ENCODE assay signal across 10 cellular contexts in genomic region chr18:31503011-31503410, GRCh38. TPM values are rescaled to one million over a fixed set of nuclear protein-coding genes. Genes with fewer than 3 reads are reported as not detected.
"Had no signal": no experiment of that assay in that cellular context is flagged by ENCODE, and none has a peak within 500 bp of the region (broad histone marks: within the 10 kb centered on the region; RNA-seq: fewer than 3 reads in every experiment).

No MANE protein-coding gene starts in this region.

- H3K9ac ChIP-seq: KMS-11 had no signal

- H3K4me2 ChIP-seq: KMS-11 had no signal

- H3K27ac Mint-ChIP-seq: IgD-negative memory B cell had no signal

- ATAC-seq: HepG2 had no signal

- H3K36me3 Mint-ChIP-seq: IgD-negative memory B cell had no signal

- DNase-seq: IMR-90, KBM-7, KG1 had no signal

- H3K27ac ChIP-seq: HL-60, KMS-11 had no signal

- FAIRE-seq: HepG2, HTR-8/SVneo had no signal

- H3K4me3 Mint-ChIP-seq: IgD-negative memory B cell had no signal

RNA-seq across cellular contexts. Expression of gene DSG2, which starts 5.0 kb away (rescaled TPM):
- polyA plus RNA-seq: IgD-negative memory B cell had no signal

RNA-seq across cellular contexts. Expression of gene DSG3, which starts 55.5 kb away (rescaled TPM):
- total RNA-seq: HepG2, HT-29, HT1080, IMR-90 had no signal
- polyA plus RNA-seq: HepG2, IMR-90 had no signal
